In genomic region chr3:121462565-121462964, GRCh38 we compare ENCODE assay signal across 27 cellular contexts.
DNase-seq lines count a peak whose midpoint lies in the region; ATAC-seq, FAIRE-seq and TF ChIP-seq lines count a peak whose summit lies in the region.
"Had no signal": no experiment of that assay in that cellular context is flagged by ENCODE, and none has a peak within 500 bp of the region (broad histone marks: within the 10 kb centered on the region; RNA-seq: fewer than 3 reads in every experiment).

No MANE protein-coding gene starts in this region.

- TF ChIP-seq CTCF in esophagus squamous epithelium (IDR thresholded peaks at IDR 0.05) (no peak), nephron progenitor cell (IDR thresholded peaks at IDR 0.05) (no peak)

- DNase-seq in activated naive CD8-positive, alpha-beta T cell treated with anti-CD3 and anti-CD28 coated beads, Interleukin-2, amount 10 ng/mL, durations not matched to agents 7 days and 5 days: no peak
- no peak for DNase-seq in activated naive CD8-positive, alpha-beta T cell treated with anti-CD3 and anti-CD28 coated beads for 36 hours
- no peak for DNase-seq in esophagus squamous epithelium (lab: John Stamatoyannopoulos, UW)
- DNase-seq in nephron progenitor cell: no peak
- DNase-seq in small intestine: no peak
- DNase-seq: 8988T; ACHN; AML-193; BE2C; CD4-positive, alpha-beta T cell; CD8-positive, alpha-beta memory T cell; DMS 273 treated with DMSO at 0.1 percent for 48 hours; DMS79; EL; GDM1; GM23248; H7; HCEC 1CT had no signal

- H3K36me3 Mint-ChIP-seq in activated naive CD8-positive, alpha-beta T cell treated with anti-CD3 and anti-CD28 coated beads, Interleukin-2, amount 10 ng/mL, durations not matched to agents 7 days and 5 days: peaks cover 60% of the 10 kb centered on the region
- H3K36me3 Mint-ChIP-seq in activated naive CD8-positive, alpha-beta T cell treated with anti-CD3 and anti-CD28 coated beads for 36 hours: peaks cover 64% of the 10 kb centered on the region
- peaks cover 63% of the 10 kb centered on the region for H3K36me3 Mint-ChIP-seq in nephron progenitor cell (ENCODE audit: low read depth)
- H3K36me3 Mint-ChIP-seq: CD8-positive, alpha-beta memory T cell had no signal

- H3K27ac Mint-ChIP-seq in activated naive CD8-positive, alpha-beta T cell treated with anti-CD3 and anti-CD28 coated beads, Interleukin-2, amount 10 ng/mL, durations not matched to agents 7 days and 5 days: peak overlapping the region; percentile 45
- H3K27ac Mint-ChIP-seq in activated naive CD8-positive, alpha-beta T cell treated with anti-CD3 and anti-CD28 coated beads for 36 hours: no peak overlapping the region
- H3K27ac Mint-ChIP-seq in nephron progenitor cell: peak overlapping the region; percentile 62
- H3K27ac Mint-ChIP-seq: CD14-positive monocyte; CD4-positive, alpha-beta T cell had no signal

- WGBS in esophagus squamous epithelium, 2 donors: 88 to 93% methylated on average over 3 of the region's 3 CpGs
- 94 to 96% (median 94%) methylated on average over 3 of the region's 3 CpGs for WGBS in small intestine, 3 donors

- H3K4me1 ChIP-seq in esophagus squamous epithelium (peaks cover 6 to 32% (median 6%) of the 10 kb centered on the region in 3 donors), small intestine (ENCODE audit: control insufficient read depth in 2 of 2, insufficient read depth in 1 of 2, low read depth in 1 of 2, low read length in 1 of 2) (no peaks in the 10 kb centered on the region)
- H3K4me1 ChIP-seq: BE2C; BLaER1 treated with 17β-estradiol and CSF1 and Interleukin-3, amounts not matched to agents 10 nM and 100 nM had no signal

- POLR2A ChIA-PET in activated naive CD8-positive, alpha-beta T cell treated with anti-CD3 and anti-CD28 coated beads, Interleukin-2, amount 10 ng/mL, durations not matched to agents 7 days and 5 days (lab: Charles Lee): no interaction called here

- no peaks in the 10 kb centered on the region for H3K4me1 Mint-ChIP-seq in activated naive CD8-positive, alpha-beta T cell treated with anti-CD3 and anti-CD28 coated beads, Interleukin-2, amount 10 ng/mL, durations not matched to agents 7 days and 5 days
- no peaks in the 10 kb centered on the region for H3K4me1 Mint-ChIP-seq in activated naive CD8-positive, alpha-beta T cell treated with anti-CD3 and anti-CD28 coated beads for 36 hours
- H3K4me1 Mint-ChIP-seq in nephron progenitor cell: no peaks in the 10 kb centered on the region
- H3K4me1 Mint-ChIP-seq: CD14-positive monocyte had no signal

- H3K9me3 ChIP-seq in esophagus squamous epithelium: no peaks in the 10 kb centered on the region
- no peaks in the 10 kb centered on the region for H3K9me3 ChIP-seq in small intestine (ENCODE audit: control insufficient read depth, low read depth)
- H3K9me3 ChIP-seq: A549, BE2C had no signal

- no peak for TF ChIP-seq POLR2A in esophagus squamous epithelium (IDR thresholded peaks at IDR 0.05)
- no peak for TF ChIP-seq POLR2A in GM18505 (IDR thresholded peaks at IDR 0.05; ENCODE audit: borderline replicate concordance, extremely low read depth, insufficient read depth, insufficient read length)

- H3K4me3 ChIP-seq in esophagus squamous epithelium (no peak overlapping the region), small intestine (ENCODE audit: low read depth in 1 of 2, low read length in 2 of 2) (no peak overlapping the region)
- H3K4me3 ChIP-seq: A549; BLaER1 treated with 17β-estradiol and CSF1 and Interleukin-3, amounts not matched to agents 10 nM and 100 nM; GM12878; GM23248 had no signal

- H3K9me3 Mint-ChIP-seq in activated naive CD8-positive, alpha-beta T cell treated with anti-CD3 and anti-CD28 coated beads, Interleukin-2, amount 10 ng/mL, durations not matched to agents 7 days and 5 days: no peaks in the 10 kb centered on the region
- no peaks in the 10 kb centered on the region for H3K9me3 Mint-ChIP-seq in activated naive CD8-positive, alpha-beta T cell treated with anti-CD3 and anti-CD28 coated beads for 36 hours
- peaks cover 12% of the 10 kb centered on the region for H3K9me3 Mint-ChIP-seq in nephron progenitor cell
- H3K9me3 Mint-ChIP-seq: CD4-positive, alpha-beta T cell; CD8-positive, alpha-beta memory T cell had no signal

- no peak for FAIRE-seq in small intestine (lab: Jason Lieb, UNC)
- FAIRE-seq: A549, D721Med, GM12878, GM19239, H1 had no signal

- intact Hi-C loops in esophagus squamous epithelium (cut with DNase I): no loop called here

- ATAC-seq in activated naive CD8-positive, alpha-beta T cell treated with anti-CD3 and anti-CD28 coated beads, Interleukin-2, amount 10 ng/mL, durations not matched to agents 7 days and 5 days (ENCODE audit: low read depth): no peak
- no peak for ATAC-seq in GM18873 (IDR thresholded peaks at IDR 0.05; ENCODE audit: low FRiP score, unreplicated experiment)
- no peak for ATAC-seq in GM18505 (IDR thresholded peaks at IDR 0.05; ENCODE audit: unreplicated experiment)
- ATAC-seq: A549, GM12878 had no signal

- H3K27ac ChIP-seq in esophagus squamous epithelium (peak overlapping the region in 3 of 4 donors; percentile 38 to 67 (median 49)), small intestine (ENCODE audit: low read depth in 1 of 2, low read length in 1 of 2) (no peak overlapping the region)
- H3K27ac ChIP-seq: A549; BLaER1 treated with 17β-estradiol and CSF1 and Interleukin-3, amounts not matched to agents 10 nM and 100 nM; GM23248 had no signal

- H3K36me3 ChIP-seq in esophagus squamous epithelium (no peaks in the 10 kb centered on the region), small intestine (ENCODE audit: control insufficient read depth in 2 of 2, insufficient read depth in 2 of 2, low read length in 2 of 2) (no peaks in the 10 kb centered on the region)

- no peak overlapping the region for H3K4me3 Mint-ChIP-seq in activated naive CD8-positive, alpha-beta T cell treated with anti-CD3 and anti-CD28 coated beads, Interleukin-2, amount 10 ng/mL, durations not matched to agents 7 days and 5 days
- no peak overlapping the region for H3K4me3 Mint-ChIP-seq in activated naive CD8-positive, alpha-beta T cell treated with anti-CD3 and anti-CD28 coated beads for 36 hours
- H3K4me3 Mint-ChIP-seq in nephron progenitor cell: no peak overlapping the region
- H3K4me3 Mint-ChIP-seq: CD14-positive monocyte; CD4-positive, alpha-beta T cell; CD8-positive, alpha-beta memory T cell had no signal

- no peaks in the 10 kb centered on the region for H3K27me3 Mint-ChIP-seq in activated naive CD8-positive, alpha-beta T cell treated with anti-CD3 and anti-CD28 coated beads, Interleukin-2, amount 10 ng/mL, durations not matched to agents 7 days and 5 days
- H3K27me3 Mint-ChIP-seq in activated naive CD8-positive, alpha-beta T cell treated with anti-CD3 and anti-CD28 coated beads for 36 hours: no peaks in the 10 kb centered on the region
- no peaks in the 10 kb centered on the region for H3K27me3 Mint-ChIP-seq in nephron progenitor cell (ENCODE audit: low read depth, poor library complexity)
- H3K27me3 Mint-ChIP-seq: CD4-positive, alpha-beta T cell; CD8-positive, alpha-beta memory T cell had no signal

- H3K27me3 ChIP-seq in esophagus squamous epithelium (no peaks in the 10 kb centered on the region), small intestine (ENCODE audit: control insufficient read depth in 2 of 2, insufficient read depth in 2 of 2, low read length in 2 of 2) (no peaks in the 10 kb centered on the region)
- H3K27me3 ChIP-seq: BE2C; BLaER1 treated with 17β-estradiol and CSF1 and Interleukin-3, amounts not matched to agents 10 nM and 100 nM had no signal

Comparison
In these comparisons a context has a peak if more than half of its experiments do, and no peak if none do; other contexts are left out.
1. H3K27ac ChIP-seq: peak in esophagus squamous epithelium (3 of 4); none in small intestine (0 of 2).